Comparison of ENCODE assay signal across 8 cellular contexts in the genomic region with DNA sequence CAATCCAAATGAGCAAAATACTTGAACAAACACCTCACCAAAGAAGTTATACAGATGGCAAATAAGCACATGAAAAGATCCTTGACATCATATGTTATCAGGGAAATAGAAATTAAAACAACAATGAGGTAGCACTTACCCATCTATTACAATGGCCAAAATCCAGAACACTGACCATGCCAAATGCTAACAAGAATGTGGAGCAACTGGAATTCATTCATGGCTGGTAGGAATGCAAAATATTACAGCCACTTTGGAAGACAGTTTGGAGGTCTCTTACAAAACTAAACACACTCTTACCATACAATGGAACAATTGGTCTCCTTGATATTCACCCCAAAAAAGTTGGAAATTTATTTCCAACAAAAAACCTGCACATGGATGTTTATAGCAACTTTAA. TPM values are rescaled to one million over a fixed set of nuclear protein-coding genes. Genes with fewer than 3 reads are reported as not detected.
"Had no signal": no experiment of that assay in that cellular context is flagged by ENCODE, and none has a peak within 500 bp of the region (broad histone marks: within the 10 kb centered on the region; RNA-seq: fewer than 3 reads in every experiment).

No MANE protein-coding gene starts in this region.

- H3K4me3 ChIP-seq: K562 had no signal

- H3K27ac ChIP-seq: HL-60 had no signal

- DNase-seq: IMR-90, KBM-7 had no signal

- ATAC-seq: HepG2, K562 had no signal

RNA-seq across cellular contexts. Expression of gene FAM181B, which starts 19.1 kb away (rescaled TPM):
- total RNA-seq: HepG2, HT-29, HT1080, IMR-90, K562 had no signal
- polyA plus RNA-seq: HepG2, IgD-negative memory B cell, IMR-90 had no signal
